8 cellular contexts compared by ENCODE assay signal in the genomic region with DNA sequence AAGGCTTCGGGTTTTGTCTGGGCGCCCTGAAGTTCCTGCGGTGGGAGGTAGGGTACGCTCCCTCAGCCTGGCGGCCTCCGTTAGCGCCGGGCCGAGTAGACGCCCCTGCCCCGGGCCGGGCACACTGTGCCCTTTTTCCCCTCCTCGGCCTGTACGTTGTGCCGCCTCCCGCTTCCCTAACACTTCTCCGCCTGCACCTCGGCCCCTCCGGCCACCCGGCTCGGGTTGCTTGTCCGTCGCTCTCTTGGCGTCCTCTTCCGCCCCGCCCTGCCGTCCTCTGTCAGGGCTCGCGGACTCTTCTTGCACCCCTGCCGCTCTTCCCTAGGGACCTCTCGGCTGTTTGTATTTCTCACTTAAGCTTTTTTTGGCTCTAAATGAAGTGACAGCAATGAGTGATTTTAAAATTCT. TPM values are rescaled to one million over a fixed set of nuclear protein-coding genes. Genes with fewer than 3 reads are reported as not detected.
A peak's percentile ranks its signal among the peaks of the same experiment; 100 is the strongest.
DNase-seq lines count a peak whose midpoint lies in the region; ATAC-seq and TF ChIP-seq lines count a peak whose summit lies in the region.

No MANE protein-coding gene starts in this region.

- H3K27ac ChIP-seq in KOPT-K1 (ENCODE audit: low read depth, low read length, poor library complexity, severe bottlenecking), result peak overlapping the region; percentile 92

- peak; percentile 33 for DNase-seq in A172 (ENCODE audit: low spot score)
- peak; percentile 78 for DNase-seq in GM03348 (ENCODE audit: low spot score)
- DNase-seq in H7, result peak; percentile 81
- DNase-seq in T-cell, result no peak
- no peak for DNase-seq in middle frontal gyrus (ENCODE audit: extremely low spot score, low spot score)

- peaks cover 26 to 36% (median 31%) of the 10 kb centered on the region in 3 donors for H3K4me1 Mint-ChIP-seq in T-cell
- H3K4me1 Mint-ChIP-seq in nephron, result peaks cover 13% of the 10 kb centered on the region

- H3K27me3 ChIP-seq in H7 (ENCODE audit: control insufficient read depth, insufficient read depth, low read length), result no peaks in the 10 kb centered on the region

- POLR2A ChIA-PET in T-cell (lab: Charles Lee), result no interaction called here

- no peak for TF ChIP-seq CTCF in nephron (IDR thresholded peaks at IDR 0.05; ENCODE audit: unreplicated experiment in 3 of 3)

- H3K36me3 ChIP-seq in H7 (replicated peaks; ENCODE audit: control insufficient read depth, insufficient read depth, low read length) (no peaks in the 10 kb centered on the region), KOPT-K1 (ENCODE audit: insufficient read depth, low read length) (peaks cover 11% of the 10 kb centered on the region)

- no peaks in the 10 kb centered on the region for H3K9me3 Mint-ChIP-seq in T-cell
- H3K9me3 Mint-ChIP-seq in nephron, result no peaks in the 10 kb centered on the region

- H3K4me3 Mint-ChIP-seq in T-cell (peak overlapping the region; percentile 85 to 99 (median 90)), nephron (peak overlapping the region; percentile 93 to 96 (median 95))

- CTCF ChIA-PET in T-cell (lab: Charles Lee), result interaction anchor here in 1 of 2 donors (0.9 kb wide), 1 partner anchor 25 kb away, joined by 4 read pairs; the partner anchor contains the start of gene RPUSD2

- H3K27ac Mint-ChIP-seq in T-cell (peak overlapping the region; percentile 25 to 99), nephron (peak overlapping the region; percentile 99)

- ATAC-seq in T-cell (replicated peaks in 1 of 4) (peak; percentile 48 to 60 (median 52)), esophagus mucosa (peak; percentile 59)

- H3K9me3 ChIP-seq in KOPT-K1 (ENCODE audit: insufficient read depth, low read length, poor library complexity, severe bottlenecking), result no peaks in the 10 kb centered on the region

- H3K27me3 Mint-ChIP-seq in T-cell, result peaks cover 4% of the 10 kb centered on the region in 2 donors
- H3K27me3 Mint-ChIP-seq in nephron (ENCODE audit: low read depth), result peaks cover 4% of the 10 kb centered on the region

- H3K4me3 ChIP-seq in H7 (ENCODE audit: insufficient read depth, low read depth, low read length), result peak overlapping the region; percentile 95

- H3K36me3 Mint-ChIP-seq in T-cell (no peaks in the 10 kb centered on the region), nephron (ENCODE audit: low read depth) (no peaks in the 10 kb centered on the region)

RNA-seq across cellular contexts. Expression of gene KNL1, which starts 0.4 kb away (rescaled TPM):
- total RNA-seq in A172 (2014; rRNA removed; shearing (Covaris generic)), result 33.6 and 40.1 TPM in 2 replicates
- 28.4 and 33.9 TPM in 2 replicates for total RNA-seq in H7 (2014; rRNA removed; shearing (Covaris generic))
- total RNA-seq in T-cell (1 to 10 TPM in 4 of 5 donors, under 1 TPM in 1; 0.55 to 3.8 (median 1.7) TPM), esophagus mucosa (8.8 TPM)

RNA-seq across cellular contexts. Expression of gene RPUSD2, which starts 25.3 kb away (rescaled TPM):
- 11.8 and 19.7 TPM in 2 replicates for total RNA-seq in A172 (2014; rRNA removed; shearing (Covaris generic))
- 30.5 and 38.1 TPM in 2 replicates for total RNA-seq in H7 (2014; rRNA removed; shearing (Covaris generic))
- total RNA-seq in T-cell, result 10 to 100 TPM; 17.4 to 24.7 (median 18.9) TPM
- total RNA-seq in esophagus mucosa, result 5.3 TPM

RNA-seq across cellular contexts. Expression of gene CCDC32, which starts 29.6 kb away (rescaled TPM):
- 28.8 and 30.7 TPM in 2 replicates for total RNA-seq in A172 (2014; rRNA removed; shearing (Covaris generic))
- total RNA-seq in H7 (2014; rRNA removed; shearing (Covaris generic)), result 12.3 and 17.2 TPM in 2 replicates
- total RNA-seq in T-cell (10 to 100 TPM; 19.9 to 31.5 (median 27.2) TPM), esophagus mucosa (13.9 TPM)

Comparison
In these comparisons a context has a peak if more than half of its experiments do, and no peak if none do; other contexts are left out.
1. DNase-seq: peak in A172 (single experiment), GM03348 (single experiment) and H7 (single experiment); none in T-cell (0 of 34) and middle frontal gyrus (single experiment).